In the genomic region with DNA sequence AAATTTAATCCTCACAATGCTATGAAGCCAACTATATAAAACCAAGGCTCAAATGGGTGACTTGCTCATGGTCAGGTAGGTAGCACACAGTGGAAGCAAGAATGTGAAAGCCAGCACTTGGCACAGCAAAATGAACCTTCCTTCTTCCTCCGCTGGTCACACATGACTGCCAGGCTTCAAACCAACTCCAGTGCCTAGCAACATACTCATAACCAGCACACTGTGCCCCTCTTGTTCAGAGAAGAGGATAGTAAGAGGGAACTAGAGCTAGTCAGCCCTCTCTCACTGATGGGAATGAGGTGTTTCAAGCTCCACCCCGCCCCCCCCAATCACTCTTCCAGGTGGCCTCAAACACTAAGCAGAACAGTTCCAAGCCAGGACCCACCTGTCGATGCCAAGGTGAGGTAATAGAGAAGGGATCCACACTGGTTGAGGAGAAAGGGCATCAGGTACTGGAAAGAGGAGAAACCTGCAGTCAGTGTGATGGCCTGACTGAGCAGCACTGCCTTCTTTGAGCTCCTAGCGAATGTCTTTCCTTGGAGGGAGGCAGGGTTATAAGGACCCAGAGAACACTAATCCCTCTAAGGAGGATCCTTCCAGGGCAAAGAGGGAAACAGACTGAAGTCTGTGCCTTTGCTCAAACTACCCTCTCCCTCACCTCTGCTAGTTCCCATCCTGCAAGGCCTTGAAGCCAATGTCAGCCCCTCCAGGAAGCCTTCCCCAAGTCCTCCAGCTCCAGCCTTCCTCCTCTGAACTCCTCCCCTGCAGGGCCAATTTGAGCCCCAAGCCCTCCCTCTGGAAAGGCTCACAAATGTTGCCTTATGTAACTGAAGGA, we compare ENCODE assay signal across 8 cellular contexts. TPM values are rescaled to one million over a fixed set of nuclear protein-coding genes. Genes with fewer than 3 reads are reported as not detected.
DNase-seq lines count a peak whose midpoint lies in the region; ATAC-seq and TF ChIP-seq lines count a peak whose summit lies in the region.

No MANE protein-coding gene starts in this region.

- no peak for ATAC-seq in CD8-positive, alpha-beta T cell
- no peak for ATAC-seq in effector memory CD8-positive, alpha-beta T cell (replicated peaks)
- ATAC-seq in GM21423 (IDR thresholded peaks at IDR 0.05; ENCODE audit: unreplicated experiment) = no peak

- H3K9me3 Mint-ChIP-seq in CD8-positive, alpha-beta T cell = no peaks in the 10 kb centered on the region
- no peaks in the 10 kb centered on the region for H3K9me3 Mint-ChIP-seq in effector memory CD8-positive, alpha-beta T cell
- no peaks in the 10 kb centered on the region for H3K9me3 Mint-ChIP-seq in neural progenitor cell

- H3F3A ChIP-seq in neural progenitor cell (ENCODE audit: low read depth) = peaks cover 3% of the 10 kb centered on the region

- peaks cover 53% of the 10 kb centered on the region for H3K36me3 Mint-ChIP-seq in CD8-positive, alpha-beta T cell
- H3K36me3 Mint-ChIP-seq in effector memory CD8-positive, alpha-beta T cell (ENCODE audit: insufficient read depth) = peaks cover 47% of the 10 kb centered on the region
- H3K36me3 Mint-ChIP-seq in neural progenitor cell = peaks cover 15% of the 10 kb centered on the region

- peak overlapping the region; percentile 93 for H2AFZ ChIP-seq in neural progenitor cell (replicated peaks)

- peaks cover 45% of the 10 kb centered on the region for H3K4me1 Mint-ChIP-seq in CD8-positive, alpha-beta T cell (ENCODE audit: low read depth)
- peaks cover 22 to 24% of the 10 kb centered on the region in 2 donors for H3K4me1 Mint-ChIP-seq in effector memory CD8-positive, alpha-beta T cell (ENCODE audit: low read depth in 2 of 2)
- H3K4me1 Mint-ChIP-seq in neural progenitor cell = peaks cover 28% of the 10 kb centered on the region

- H3K27me3 ChIP-seq in CD8-positive, alpha-beta T cell (ENCODE audit: insufficient read depth, low read length) = no peaks in the 10 kb centered on the region
- H3K27me3 ChIP-seq in neural progenitor cell = no peaks in the 10 kb centered on the region

- peaks cover 31% of the 10 kb centered on the region for H3K4me1 ChIP-seq in CD8-positive, alpha-beta T cell (ENCODE audit: insufficient read depth, low read length)
- peaks cover 14% of the 10 kb centered on the region for H3K4me1 ChIP-seq in neural progenitor cell

- H3K9ac ChIP-seq in neural progenitor cell = peak overlapping the region; percentile 51

- peak overlapping the region; percentile 99 for H3K27ac Mint-ChIP-seq in CD8-positive, alpha-beta T cell
- peak overlapping the region; percentile 96 to 99 for H3K27ac Mint-ChIP-seq in effector memory CD8-positive, alpha-beta T cell
- H3K27ac Mint-ChIP-seq in neural progenitor cell = no peak overlapping the region

- peak overlapping the region; percentile 89 for H3K4me2 ChIP-seq in neural progenitor cell

- peaks cover 34% of the 10 kb centered on the region for H3K79me2 ChIP-seq in neural progenitor cell (ENCODE audit: low read depth)

- no peaks in the 10 kb centered on the region for H3K27me3 Mint-ChIP-seq in CD8-positive, alpha-beta T cell (ENCODE audit: low read depth)
- no peaks in the 10 kb centered on the region for H3K27me3 Mint-ChIP-seq in effector memory CD8-positive, alpha-beta T cell
- H3K27me3 Mint-ChIP-seq in neural progenitor cell (ENCODE audit: insufficient read depth, low read depth) = peaks cover 8% of the 10 kb centered on the region

- no peak for DNase-seq in CD8-positive, alpha-beta T cell
- DNase-seq in NAMALWA (ENCODE audit: low spot score) = peak; percentile 77
- DNase-seq in effector memory CD8-positive, alpha-beta T cell = no peak
- DNase-seq in neural progenitor cell (ENCODE audit: low spot score) = no peak
- no peak for DNase-seq in stimulated activated CD4-positive, alpha-beta T cell treated with anti-CD3 and anti-CD28 coated beads, Interleukin-1b, Interleukin-23, amount 100 ng/mL, for 48 hours
- no peak for DNase-seq in stimulated activated CD4-positive, alpha-beta T cell treated with anti-CD3 and anti-CD28 coated beads, Interleukin-2, amount 100 ng/mL, for 24 hours
- no peak for DNase-seq in NK-92 treated with Interleukin-12 subunit alpha and Interleukin-12 subunit beta, amount 100 ng/mL, for 24 hours (lab: John Stamatoyannopoulos, UW)

- intact Hi-C loops in CD8-positive, alpha-beta T cell (cut with DNase I, micrococcal nuclease) = loop anchor here (1.0 to 10.0 kb wide), 5 partner anchors 54 to 1211 kb away; partner anchors contain the start of genes ADGRB2 (in 1 of the 2), MARCKSL1 (in 1 of the 2) and PHC2 (in 1 of the 2)

- no peaks in the 10 kb centered on the region for H4K20me1 ChIP-seq in neural progenitor cell (ENCODE audit: low read depth)

- H3K9me3 ChIP-seq in CD8-positive, alpha-beta T cell (ENCODE audit: low read length) = no peaks in the 10 kb centered on the region
- no peaks in the 10 kb centered on the region for H3K9me3 ChIP-seq in neural progenitor cell (ENCODE audit: low read depth)

- peak overlapping the region; percentile 99 for H3K27ac ChIP-seq in CD8-positive, alpha-beta T cell (ENCODE audit: low read depth, low read length)
- no peak overlapping the region for H3K27ac ChIP-seq in neural progenitor cell

- H3K36me3 ChIP-seq in CD8-positive, alpha-beta T cell (ENCODE audit: insufficient read depth, low read length) = peaks cover 24% of the 10 kb centered on the region
- no peaks in the 10 kb centered on the region for H3K36me3 ChIP-seq in neural progenitor cell

- TF ChIP-seq CTCF in CD8-positive, alpha-beta T cell (IDR thresholded peaks at IDR 0.05) = no peak
- TF ChIP-seq CTCF in neural progenitor cell (IDR thresholded peaks at IDR 0.05) = no peak

- POLR2A ChIA-PET in CD8-positive, alpha-beta T cell (lab: Charles Lee) = interaction anchor here (0.6 to 1.8 kb wide), 3 partner anchors 10 to 115 kb away, joined by 3 to 4 read pairs (median 3); partner anchors contain the start of genes CCDC28B and MARCKSL1

- CTCF ChIA-PET in CD8-positive, alpha-beta T cell (lab: Charles Lee) = interaction anchor here (0.5 to 1.9 kb wide), 7 partner anchors 20 to 179 kb away, joined by 3 to 7 read pairs (median 4); partner anchors contain the start of gene FAM167B

- peak overlapping the region; percentile 97 for H3K4me3 Mint-ChIP-seq in CD8-positive, alpha-beta T cell
- peak overlapping the region; percentile 91 for H3K4me3 Mint-ChIP-seq in effector memory CD8-positive, alpha-beta T cell
- peak overlapping the region; percentile 97 for H3K4me3 Mint-ChIP-seq in neural progenitor cell

- peak overlapping the region; percentile 96 for H3K4me3 ChIP-seq in CD8-positive, alpha-beta T cell (ENCODE audit: low read depth, low read length)
- peak overlapping the region; percentile 82 for H3K4me3 ChIP-seq in neural progenitor cell

RNA-seq across cellular contexts. Expression of gene TMEM234, which starts 1.2 kb away (rescaled TPM):
- total RNA-seq in CD8-positive, alpha-beta T cell = 1 to 10 TPM; 8.6 to 9.1 TPM
- total RNA-seq in neural progenitor cell (ENCODE audit: low replicate concordance) = 6.0 and 13.7 TPM in 2 replicates

RNA-seq across cellular contexts. Expression of gene EIF3I, which starts 1.2 kb away (rescaled TPM):
- total RNA-seq in CD8-positive, alpha-beta T cell = 100 to 1,000 TPM in 1 of 2 experiments, 10 to 100 TPM in 1; 97.4 to 101 TPM
- 204 and 220 TPM in 2 replicates for total RNA-seq in neural progenitor cell (ENCODE audit: low replicate concordance)

RNA-seq across cellular contexts. Expression of gene DCDC2B, which starts 12.1 kb away (rescaled TPM):
- total RNA-seq in CD8-positive, alpha-beta T cell = not detected
- total RNA-seq in neural progenitor cell (ENCODE audit: low replicate concordance) = not detected in 2 replicates

RNA-seq across cellular contexts. Expression of gene IQCC, which starts 15.5 kb away (rescaled TPM):
- 1 to 10 TPM; 1.3 to 2.0 TPM for total RNA-seq in CD8-positive, alpha-beta T cell
- 5.6 and 5.8 TPM in 2 replicates for total RNA-seq in neural progenitor cell (ENCODE audit: low replicate concordance)

RNA-seq across cellular contexts. Expression of gene CCDC28B, which starts 20.6 kb away (rescaled TPM):
- total RNA-seq in CD8-positive, alpha-beta T cell = 1 to 10 TPM; 3.8 to 5.2 TPM
- 6.5 and 16.4 TPM in 2 replicates for total RNA-seq in neural progenitor cell (ENCODE audit: low replicate concordance)
